ENCODE assay signal across 1 cellular context in genomic region chr12:6540181-6540877, GRCh38.
TF ChIP-seq lines count a peak whose summit lies in the region.

No MANE protein-coding gene starts in this region.

TF ChIP-seq in GM23338, 12 proteins besides CTCF, POLR2A, EP300 and RAD21 (continued from another document):
- TF ChIP-seq, protein P1, sequence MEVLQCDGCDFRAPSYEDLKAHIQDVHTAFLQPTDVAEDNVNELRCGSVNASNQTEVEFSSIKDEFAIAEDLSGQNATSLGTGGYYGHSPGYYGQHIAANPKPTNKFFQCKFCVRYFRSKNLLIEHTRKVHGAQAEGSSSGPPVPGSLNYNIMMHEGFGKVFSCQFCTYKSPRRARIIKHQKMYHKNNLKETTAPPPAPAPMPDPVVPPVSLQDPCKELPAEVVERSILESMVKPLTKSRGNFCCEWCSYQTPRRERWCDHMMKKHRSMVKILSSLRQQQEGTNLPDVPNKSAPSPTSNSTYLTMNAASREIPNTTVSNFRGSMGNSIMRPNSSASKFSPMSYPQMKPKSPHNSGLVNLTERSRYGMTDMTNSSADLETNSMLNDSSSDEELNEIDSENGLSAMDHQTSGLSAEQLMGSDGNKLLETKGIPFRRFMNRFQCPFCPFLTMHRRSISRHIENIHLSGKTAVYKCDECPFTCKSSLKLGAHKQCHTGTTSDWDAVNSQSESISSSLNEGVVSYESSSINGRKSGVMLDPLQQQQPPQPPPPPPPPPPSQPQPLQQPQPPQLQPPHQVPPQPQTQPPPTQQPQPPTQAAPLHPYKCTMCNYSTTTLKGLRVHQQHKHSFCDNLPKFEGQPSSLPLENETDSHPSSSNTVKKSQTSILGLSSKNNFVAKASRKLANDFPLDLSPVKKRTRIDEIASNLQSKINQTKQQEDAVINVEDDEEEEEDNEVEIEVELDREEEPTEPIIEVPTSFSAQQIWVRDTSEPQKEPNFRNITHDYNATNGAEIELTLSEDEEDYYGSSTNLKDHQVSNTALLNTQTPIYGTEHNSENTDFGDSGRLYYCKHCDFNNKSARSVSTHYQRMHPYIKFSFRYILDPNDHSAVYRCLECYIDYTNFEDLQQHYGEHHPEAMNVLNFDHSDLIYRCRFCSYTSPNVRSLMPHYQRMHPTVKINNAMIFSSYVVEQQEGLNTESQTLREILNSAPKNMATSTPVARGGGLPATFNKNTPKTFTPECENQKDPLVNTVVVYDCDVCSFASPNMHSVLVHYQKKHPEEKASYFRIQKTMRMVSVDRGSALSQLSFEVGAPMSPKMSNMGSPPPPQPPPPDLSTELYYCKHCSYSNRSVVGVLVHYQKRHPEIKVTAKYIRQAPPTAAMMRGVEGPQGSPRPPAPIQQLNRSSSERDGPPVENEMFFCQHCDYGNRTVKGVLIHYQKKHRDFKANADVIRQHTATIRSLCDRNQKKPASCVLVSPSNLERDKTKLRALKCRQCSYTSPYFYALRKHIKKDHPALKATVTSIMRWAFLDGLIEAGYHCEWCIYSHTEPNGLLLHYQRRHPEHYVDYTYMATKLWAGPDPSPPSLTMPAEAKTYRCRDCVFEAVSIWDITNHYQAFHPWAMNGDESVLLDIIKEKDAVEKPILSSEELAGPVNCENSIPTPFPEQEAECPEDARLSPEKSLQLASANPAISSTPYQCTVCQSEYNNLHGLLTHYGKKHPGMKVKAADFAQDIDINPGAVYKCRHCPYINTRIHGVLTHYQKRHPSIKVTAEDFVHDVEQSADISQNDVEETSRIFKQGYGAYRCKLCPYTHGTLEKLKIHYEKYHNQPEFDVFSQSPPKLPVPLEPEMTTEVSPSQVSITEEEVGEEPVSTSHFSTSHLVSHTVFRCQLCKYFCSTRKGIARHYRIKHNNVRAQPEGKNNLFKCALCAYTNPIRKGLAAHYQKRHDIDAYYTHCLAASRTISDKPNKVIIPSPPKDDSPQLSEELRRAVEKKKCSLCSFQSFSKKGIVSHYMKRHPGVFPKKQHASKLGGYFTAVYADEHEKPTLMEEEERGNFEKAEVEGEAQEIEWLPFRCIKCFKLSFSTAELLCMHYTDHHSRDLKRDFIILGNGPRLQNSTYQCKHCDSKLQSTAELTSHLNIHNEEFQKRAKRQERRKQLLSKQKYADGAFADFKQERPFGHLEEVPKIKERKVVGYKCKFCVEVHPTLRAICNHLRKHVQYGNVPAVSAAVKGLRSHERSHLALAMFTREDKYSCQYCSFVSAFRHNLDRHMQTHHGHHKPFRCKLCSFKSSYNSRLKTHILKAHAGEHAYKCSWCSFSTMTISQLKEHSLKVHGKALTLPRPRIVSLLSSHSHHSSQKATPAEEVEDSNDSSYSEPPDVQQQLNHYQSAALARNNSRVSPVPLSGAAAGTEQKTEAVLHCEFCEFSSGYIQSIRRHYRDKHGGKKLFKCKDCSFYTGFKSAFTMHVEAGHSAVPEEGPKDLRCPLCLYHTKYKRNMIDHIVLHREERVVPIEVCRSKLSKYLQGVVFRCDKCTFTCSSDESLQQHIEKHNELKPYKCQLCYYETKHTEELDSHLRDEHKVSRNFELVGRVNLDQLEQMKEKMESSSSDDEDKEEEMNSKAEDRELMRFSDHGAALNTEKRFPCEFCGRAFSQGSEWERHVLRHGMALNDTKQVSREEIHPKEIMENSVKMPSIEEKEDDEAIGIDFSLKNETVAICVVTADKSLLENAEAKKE (CRISPR knock-in tag; IDR thresholded peaks at IDR 0.05), result no peak
TF ChIP-seq in GM23338: peak in this region for 1.
